In the genomic region with DNA sequence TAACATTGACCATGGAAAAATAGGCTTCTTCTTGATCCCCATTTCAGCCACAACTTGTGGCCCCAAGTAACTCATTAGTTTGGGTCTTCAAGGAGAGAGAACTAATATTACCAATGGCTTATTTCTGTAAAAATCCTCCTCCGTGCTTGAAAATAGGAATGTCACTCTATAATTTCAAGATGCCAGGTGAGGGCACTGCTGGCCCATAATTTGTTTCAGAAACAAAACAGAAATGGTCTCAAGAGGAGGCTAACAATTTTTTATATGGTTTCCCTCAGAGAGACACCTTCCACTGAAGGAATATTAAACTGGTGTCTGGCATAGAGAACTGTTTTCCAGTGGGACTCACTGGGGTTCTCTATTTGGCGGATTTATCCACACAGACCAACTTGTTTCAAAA, we compare ENCODE assay signal across 9 cellular contexts.
DNase-seq lines count a peak whose midpoint lies in the region; ATAC-seq and TF ChIP-seq lines count a peak whose summit lies in the region.
"Had no signal": no experiment of that assay in that cellular context is flagged by ENCODE, and none has a peak within 500 bp of the region (broad histone marks: within the 10 kb centered on the region; RNA-seq: fewer than 3 reads in every experiment).

No MANE protein-coding gene starts in this region.

- no peak for ATAC-seq in GM21786 (IDR thresholded peaks at IDR 0.05; ENCODE audit: unreplicated experiment)
- no peak for ATAC-seq in HG03565 (IDR thresholded peaks at IDR 0.05; ENCODE audit: unreplicated experiment)
- no peak for ATAC-seq in omental fat pad (ENCODE audit: low FRiP score)
- ATAC-seq: stimulated activated naive B cell treated with anti-CD40 and anti-IgM and Interleukin-4, amounts not matched to agents 10 μg/mL and 1 μg/mL and 100 μg/mL, for 72 hours had no signal

- H3K4me1 Mint-ChIP-seq in nephron progenitor cell (no peaks in the 10 kb centered on the region), glutamatergic neuron (ENCODE audit: low read depth, unreplicated experiment) (no peaks in the 10 kb centered on the region)
- H3K4me1 Mint-ChIP-seq: stimulated activated naive B cell treated with anti-CD40 and anti-IgM and Interleukin-4, amounts not matched to agents 10 μg/mL and 1 μg/mL and 100 μg/mL, for 72 hours had no signal

- H3K9me3 Mint-ChIP-seq in nephron progenitor cell = no peaks in the 10 kb centered on the region
- no peaks in the 10 kb centered on the region for H3K9me3 Mint-ChIP-seq in glutamatergic neuron (ENCODE audit: unreplicated experiment)

- peak; percentile 9 for DNase-seq in DMS53 treated with DMSO at 0.1 percent for 48 hours (lab: John Stamatoyannopoulos, UW; ENCODE audit: unreplicated experiment)
- DNase-seq in NCI-H1105 (lab: John Stamatoyannopoulos, UW) = peak; percentile 4
- DNase-seq in T47D (ENCODE audit: low read depth in 1 of 2, low spot score in 1 of 2) = peak; percentile 19 to 51
- no peak for DNase-seq in nephron progenitor cell
- DNase-seq in glutamatergic neuron = no peak
- DNase-seq in omental fat pad (ENCODE audit: low spot score) = no peak
- DNase-seq: stimulated activated naive B cell treated with anti-CD40 and anti-IgM and Interleukin-4, amounts not matched to agents 10 μg/mL and 1 μg/mL and 100 μg/mL, for 72 hours had no signal

- H3K36me3 Mint-ChIP-seq in nephron progenitor cell (ENCODE audit: low read depth) = no peaks in the 10 kb centered on the region
- no peaks in the 10 kb centered on the region for H3K36me3 Mint-ChIP-seq in glutamatergic neuron (ENCODE audit: unreplicated experiment)
- H3K36me3 Mint-ChIP-seq: stimulated activated naive B cell treated with anti-CD40 and anti-IgM and Interleukin-4, amounts not matched to agents 10 μg/mL and 1 μg/mL and 100 μg/mL, for 72 hours had no signal

- TF ChIP-seq CTCF in nephron progenitor cell (IDR thresholded peaks at IDR 0.05) (peak; percentile 17), glutamatergic neuron (IDR thresholded peaks at IDR 0.05; ENCODE audit: partially characterized antibody, unreplicated experiment) (no peak), omental fat pad (IDR thresholded peaks at IDR 0.05) (no peak)

- H3K4me3 Mint-ChIP-seq in nephron progenitor cell (no peak overlapping the region), glutamatergic neuron (ENCODE audit: unreplicated experiment) (no peak overlapping the region)
- H3K4me3 Mint-ChIP-seq: stimulated activated naive B cell treated with anti-CD40 and anti-IgM and Interleukin-4, amounts not matched to agents 10 μg/mL and 1 μg/mL and 100 μg/mL, for 72 hours had no signal

- no peak overlapping the region for H3K27ac Mint-ChIP-seq in nephron progenitor cell
- H3K27ac Mint-ChIP-seq in glutamatergic neuron (ENCODE audit: unreplicated experiment) = no peak overlapping the region
- H3K27ac Mint-ChIP-seq: stimulated activated naive B cell treated with anti-CD40 and anti-IgM and Interleukin-4, amounts not matched to agents 10 μg/mL and 1 μg/mL and 100 μg/mL, for 72 hours had no signal

- in situ Hi-C loops in T47D (cut with HindIII; ENCODE audit: low pct_unique_long_range_greater_than_20kb, low sequenced_read_pairs) = no loop called here

- H3K27me3 Mint-ChIP-seq in nephron progenitor cell (ENCODE audit: low read depth, poor library complexity) (peaks cover 7% of the 10 kb centered on the region), glutamatergic neuron (ENCODE audit: unreplicated experiment) (peaks cover 1% of the 10 kb centered on the region)
- H3K27me3 Mint-ChIP-seq: stimulated activated naive B cell treated with anti-CD40 and anti-IgM and Interleukin-4, amounts not matched to agents 10 μg/mL and 1 μg/mL and 100 μg/mL, for 72 hours had no signal

Comparison
In these comparisons a context has a peak if more than half of its experiments do, and no peak if none do; other contexts are left out.
1. DNase-seq: peak in DMS53 treated with DMSO at 0.1 percent for 48 hours (single experiment), NCI-H1105 (single experiment) and T47D (2 of 2); none in nephron progenitor cell (single experiment), glutamatergic neuron (single experiment) and omental fat pad (single experiment).